12 cellular contexts compared by ENCODE assay signal in genomic region chr2:28394997-28395333, GRCh38. TPM values are rescaled to one million over a fixed set of nuclear protein-coding genes. Genes with fewer than 3 reads are reported as not detected.
DNase-seq lines count a peak whose midpoint lies in the region; ATAC-seq and TF ChIP-seq lines count a peak whose summit lies in the region.
"Had no signal": no experiment of that assay in that cellular context is flagged by ENCODE, and none has a peak within 500 bp of the region (broad histone marks: within the 10 kb centered on the region; RNA-seq: fewer than 3 reads in every experiment).

No MANE protein-coding gene starts in this region.

- H3K27ac Mint-ChIP-seq in Caco-2 (ENCODE audit: unreplicated experiment): no peak overlapping the region
- H3K27ac Mint-ChIP-seq in stimulated activated memory B cell treated with anti-CD40 and anti-IgM and Interleukin-4, amounts not matched to agents 10 μg/mL and 1 μg/mL and 100 μg/mL, for 72 hours: no peak overlapping the region
- no peak overlapping the region for H3K27ac Mint-ChIP-seq in activated CD4-positive, alpha-beta T cell treated with anti-CD3 and anti-CD28 coated beads, Interleukin-2, amount 10 ng/mL, durations not matched to agents 24 days and 14 days

- BruUV-seq in Caco-2 (replicated peaks; lab: Mats Ljungman, UMichigan): no TSS peak

- H3K27ac ChIP-seq in VCaP: peak overlapping the region; percentile 96
- peak overlapping the region; percentile 98 to 100 (median 98) for H3K27ac ChIP-seq in gastroesophageal sphincter
- peak overlapping the region; percentile 97 to 100 (median 100) for H3K27ac ChIP-seq in sigmoid colon

- H3K36me3 ChIP-seq in Caco-2 (ENCODE audit: control insufficient read depth, insufficient read depth, low read length): peaks cover 14% of the 10 kb centered on the region; the same call in 1 of the 2 replicates
- peaks cover 0 to 9% of the 10 kb centered on the region in 2 donors for H3K36me3 ChIP-seq in gastroesophageal sphincter
- H3K36me3 ChIP-seq in sigmoid colon: peaks cover 0 to 12% (median 0%) of the 10 kb centered on the region in 4 donors

- H3K4me3 ChIP-seq in Caco-2 (ENCODE audit: low read depth, low read length): peak overlapping the region; percentile 69
- H3K4me3 ChIP-seq in gastroesophageal sphincter: peak overlapping the region; percentile 72 to 87
- peak overlapping the region; percentile 96 to 99 (median 98) for H3K4me3 ChIP-seq in sigmoid colon

- no peaks in the 10 kb centered on the region for H3K27me3 Mint-ChIP-seq in Caco-2 (ENCODE audit: insufficient read depth, unreplicated experiment)
- H3K27me3 Mint-ChIP-seq in stimulated activated memory B cell treated with anti-CD40 and anti-IgM and Interleukin-4, amounts not matched to agents 10 μg/mL and 1 μg/mL and 100 μg/mL, for 72 hours: no peaks in the 10 kb centered on the region
- peaks cover 2% of the 10 kb centered on the region for H3K27me3 Mint-ChIP-seq in activated CD4-positive, alpha-beta T cell treated with anti-CD3 and anti-CD28 coated beads, Interleukin-2, amount 10 ng/mL, durations not matched to agents 24 days and 14 days

- TF ChIP-seq CTCF in Caco-2 (IDR thresholded peaks at IDR 0.05; ENCODE audit: insufficient read depth in 1 of 2, low read depth in 1 of 2, low read length in 1 of 2, severe bottlenecking in 1 of 2, unreplicated experiment in 1 of 2) (no peak), VCaP (conservative IDR thresholded peaks at IDR 0.05) (no peak), gastroesophageal sphincter (IDR thresholded peaks at IDR 0.05) (no peak), sigmoid colon (IDR thresholded peaks at IDR 0.05) (no peak)

- CTCF ChIA-PET in Caco-2 (lab: Charles Lee): no interaction called here

- TF ChIP-seq EP300 in gastroesophageal sphincter (IDR thresholded peaks at IDR 0.05) (no peak), sigmoid colon (IDR thresholded peaks at IDR 0.05) (no peak)

- peaks cover 37% of the 10 kb centered on the region for H3K36me3 Mint-ChIP-seq in Caco-2 (ENCODE audit: insufficient read depth, unreplicated experiment)
- H3K36me3 Mint-ChIP-seq in stimulated activated memory B cell treated with anti-CD40 and anti-IgM and Interleukin-4, amounts not matched to agents 10 μg/mL and 1 μg/mL and 100 μg/mL, for 72 hours: no peaks in the 10 kb centered on the region
- peaks cover 34% of the 10 kb centered on the region for H3K36me3 Mint-ChIP-seq in activated CD4-positive, alpha-beta T cell treated with anti-CD3 and anti-CD28 coated beads, Interleukin-2, amount 10 ng/mL, durations not matched to agents 24 days and 14 days (ENCODE audit: low read depth)

- no peaks in the 10 kb centered on the region for H3K4me1 Mint-ChIP-seq in Caco-2 (ENCODE audit: low read depth, unreplicated experiment)
- H3K4me1 Mint-ChIP-seq in stimulated activated memory B cell treated with anti-CD40 and anti-IgM and Interleukin-4, amounts not matched to agents 10 μg/mL and 1 μg/mL and 100 μg/mL, for 72 hours: peaks cover 9% of the 10 kb centered on the region
- peaks cover 36% of the 10 kb centered on the region for H3K4me1 Mint-ChIP-seq in activated CD4-positive, alpha-beta T cell treated with anti-CD3 and anti-CD28 coated beads, Interleukin-2, amount 10 ng/mL, durations not matched to agents 24 days and 14 days

- ATAC-seq in gastroesophageal sphincter: no peak
- no peak for ATAC-seq in GM21529 (IDR thresholded peaks at IDR 0.05; ENCODE audit: unreplicated experiment)
- no peak for ATAC-seq in stimulated activated memory B cell treated with anti-CD40 and anti-IgM and Interleukin-4, amounts not matched to agents 10 μg/mL and 1 μg/mL and 100 μg/mL, for 72 hours

- H3K9me3 Mint-ChIP-seq in Caco-2 (ENCODE audit: unreplicated experiment): no peaks in the 10 kb centered on the region
- no peaks in the 10 kb centered on the region for H3K9me3 Mint-ChIP-seq in stimulated activated memory B cell treated with anti-CD40 and anti-IgM and Interleukin-4, amounts not matched to agents 10 μg/mL and 1 μg/mL and 100 μg/mL, for 72 hours
- H3K9me3 Mint-ChIP-seq in activated CD4-positive, alpha-beta T cell treated with anti-CD3 and anti-CD28 coated beads, Interleukin-2, amount 10 ng/mL, durations not matched to agents 24 days and 14 days: no peaks in the 10 kb centered on the region

- DNase-seq in Caco-2: no peak
- no peak for DNase-seq in sigmoid colon
- no peak for DNase-seq in NCI-H1092 treated with DMSO at 0.1 percent for 48 hours (lab: John Stamatoyannopoulos, UW)
- no peak for DNase-seq in activated CD4-positive, alpha-beta T cell treated with anti-CD3 and anti-CD28 coated beads, Interleukin-2, amount 10 ng/mL, durations not matched to agents 24 days and 14 days
- DNase-seq: activated gamma-delta T cell, GDM1, KBM-7, SIG-M5 had no signal

- intact Hi-C loops in Caco-2 (cut with micrococcal nuclease; ENCODE audit: unreplicated experiment): loop anchor here (1.0 to 10.0 kb wide), 6 partner anchors 24 to 642 kb away; partner anchors contain the start of gene PPP1CB
- intact Hi-C loops in sigmoid colon (cut with DNase I): loop anchor here (2.0 to 5.0 kb wide), 6 partner anchors 232 to 688 kb away; no protein-coding TSS in a partner anchor
- intact Hi-C loops in activated CD4-positive, alpha-beta T cell treated with anti-CD3 and anti-CD28 coated beads, Interleukin-2, amount 10 ng/mL, durations not matched to agents 24 days and 14 days (cut with micrococcal nuclease): loop anchor here (1.0 to 5.0 kb wide), 6 partner anchors 57 to 1183 kb away; partner anchors contain the start of genes ATRAID, MRPL33, PPP1CB and SLC5A6

- H3K27me3 ChIP-seq in Caco-2 (replicated peaks; ENCODE audit: control insufficient read depth, insufficient read depth, low read length) (no peaks in the 10 kb centered on the region), gastroesophageal sphincter (no peaks in the 10 kb centered on the region), sigmoid colon (no peaks in the 10 kb centered on the region)

- no peak overlapping the region for H3K4me3 Mint-ChIP-seq in Caco-2 (ENCODE audit: unreplicated experiment)
- no peak overlapping the region for H3K4me3 Mint-ChIP-seq in stimulated activated memory B cell treated with anti-CD40 and anti-IgM and Interleukin-4, amounts not matched to agents 10 μg/mL and 1 μg/mL and 100 μg/mL, for 72 hours
- H3K4me3 Mint-ChIP-seq in activated CD4-positive, alpha-beta T cell treated with anti-CD3 and anti-CD28 coated beads, Interleukin-2, amount 10 ng/mL, durations not matched to agents 24 days and 14 days: no peak overlapping the region

- POLR2A ChIA-PET in Caco-2 (lab: Charles Lee): interaction anchor here (0.6 kb wide), 1 partner anchor 685 kb away, joined by 3 read pairs; no protein-coding TSS in a partner anchor

- H3K9me3 ChIP-seq in Caco-2 (no peaks in the 10 kb centered on the region), gastroesophageal sphincter (no peaks in the 10 kb centered on the region), sigmoid colon (no peaks in the 10 kb centered on the region)

- peaks cover 29% of the 10 kb centered on the region for H3K4me1 ChIP-seq in Caco-2
- H3K4me1 ChIP-seq in gastroesophageal sphincter: peaks cover 23 to 38% (median 24%) of the 10 kb centered on the region in 3 donors
- peaks cover 0 to 42% (median 33%) of the 10 kb centered on the region in 4 donors for H3K4me1 ChIP-seq in sigmoid colon

- 0% methylated on average over 2 of the region's 7 CpGs; no CpG with 5 or more reads in 1 of the 2 donors for WGBS in gastroesophageal sphincter (ENCODE audit: low coverage in 1 of 2), 2 donors
- 3 to 28% methylated on average over 7 of the region's 7 CpGs for WGBS in sigmoid colon, 2 donors

- TF ChIP-seq POLR2A in gastroesophageal sphincter (IDR thresholded peaks at IDR 0.05): no peak
- TF ChIP-seq POLR2A in sigmoid colon (IDR thresholded peaks at IDR 0.05): no peak

RNA-seq across cellular contexts. Expression of gene FOSL2, which starts 2.3 kb away (rescaled TPM):
- total RNA-seq in Caco-2 (2022): 64.6 and 70.7 TPM in 2 replicates
- total RNA-seq in gastroesophageal sphincter: 100 to 1,000 TPM in 3 of 4 donors, 10 to 100 TPM in 1; 75.3 to 152 (median 132) TPM
- 100 to 1,000 TPM in 1 of 4 donors, 10 to 100 TPM in 3; 38.9 to 208 (median 67.3) TPM for total RNA-seq in sigmoid colon
- 10 to 100 TPM; 30.0 to 66.2 (median 55.0) TPM for polyA plus RNA-seq in sigmoid colon
- total RNA-seq in activated CD4-positive, alpha-beta T cell treated with anti-CD3 and anti-CD28 coated beads, Interleukin-2, amount 10 ng/mL, durations not matched to agents 24 days and 14 days: 73.2 and 80.6 TPM in 2 replicates
